1 cellular context compared by ENCODE assay signal in the genomic region with DNA sequence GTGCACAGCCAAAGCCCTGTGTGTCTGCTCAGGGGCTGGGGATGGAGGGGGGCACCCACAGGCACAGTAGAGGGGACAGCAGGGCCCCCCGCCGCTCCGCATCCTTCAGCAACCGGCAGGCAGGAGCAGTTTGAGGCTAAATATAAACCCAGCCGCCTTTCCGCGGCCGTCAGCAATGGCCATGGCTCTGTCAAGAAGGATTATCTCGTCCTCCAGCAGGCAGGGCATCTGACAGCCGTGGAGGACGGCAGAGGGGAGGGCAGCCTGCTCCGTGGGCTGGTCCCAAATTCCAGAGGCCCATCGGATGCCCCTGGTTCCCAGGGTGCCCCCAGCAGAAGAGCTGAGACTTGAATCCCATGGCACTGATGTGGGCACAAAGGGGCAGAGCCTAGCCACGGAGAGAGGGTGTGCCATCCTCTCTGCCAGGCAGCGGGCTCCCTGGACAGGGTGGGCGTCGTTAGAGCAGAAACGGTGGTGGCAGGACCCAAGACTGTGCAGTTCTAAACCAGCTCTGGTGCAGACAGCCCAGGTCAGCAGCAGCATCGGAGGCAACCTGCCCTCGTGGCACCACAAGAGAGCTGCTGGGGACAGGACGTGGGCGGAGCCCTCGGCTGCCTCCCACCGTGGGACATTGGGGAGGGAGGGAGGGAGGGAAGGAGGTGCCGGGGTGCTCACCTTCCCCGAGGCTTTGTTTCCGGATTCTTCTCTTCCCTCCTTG.
TF ChIP-seq lines count a peak whose summit lies in the region.

No MANE protein-coding gene starts in this region.

TF ChIP-seq in GM23338, 12 proteins besides CTCF, POLR2A, EP300 and RAD21 (continued from another document):
- TF ChIP-seq ZNF331 (CRISPR knock-in tag; IDR thresholded peaks at IDR 0.05; ENCODE audit: low read depth), result no peak
- TF ChIP-seq NANOG (IDR thresholded peaks at IDR 0.05; ENCODE audit: borderline replicate concordance), result no peak
- TF ChIP-seq CREB1 (CRISPR knock-in tag; IDR thresholded peaks at IDR 0.05; ENCODE audit: low read depth), result no peak
- TF ChIP-seq, protein P1, sequence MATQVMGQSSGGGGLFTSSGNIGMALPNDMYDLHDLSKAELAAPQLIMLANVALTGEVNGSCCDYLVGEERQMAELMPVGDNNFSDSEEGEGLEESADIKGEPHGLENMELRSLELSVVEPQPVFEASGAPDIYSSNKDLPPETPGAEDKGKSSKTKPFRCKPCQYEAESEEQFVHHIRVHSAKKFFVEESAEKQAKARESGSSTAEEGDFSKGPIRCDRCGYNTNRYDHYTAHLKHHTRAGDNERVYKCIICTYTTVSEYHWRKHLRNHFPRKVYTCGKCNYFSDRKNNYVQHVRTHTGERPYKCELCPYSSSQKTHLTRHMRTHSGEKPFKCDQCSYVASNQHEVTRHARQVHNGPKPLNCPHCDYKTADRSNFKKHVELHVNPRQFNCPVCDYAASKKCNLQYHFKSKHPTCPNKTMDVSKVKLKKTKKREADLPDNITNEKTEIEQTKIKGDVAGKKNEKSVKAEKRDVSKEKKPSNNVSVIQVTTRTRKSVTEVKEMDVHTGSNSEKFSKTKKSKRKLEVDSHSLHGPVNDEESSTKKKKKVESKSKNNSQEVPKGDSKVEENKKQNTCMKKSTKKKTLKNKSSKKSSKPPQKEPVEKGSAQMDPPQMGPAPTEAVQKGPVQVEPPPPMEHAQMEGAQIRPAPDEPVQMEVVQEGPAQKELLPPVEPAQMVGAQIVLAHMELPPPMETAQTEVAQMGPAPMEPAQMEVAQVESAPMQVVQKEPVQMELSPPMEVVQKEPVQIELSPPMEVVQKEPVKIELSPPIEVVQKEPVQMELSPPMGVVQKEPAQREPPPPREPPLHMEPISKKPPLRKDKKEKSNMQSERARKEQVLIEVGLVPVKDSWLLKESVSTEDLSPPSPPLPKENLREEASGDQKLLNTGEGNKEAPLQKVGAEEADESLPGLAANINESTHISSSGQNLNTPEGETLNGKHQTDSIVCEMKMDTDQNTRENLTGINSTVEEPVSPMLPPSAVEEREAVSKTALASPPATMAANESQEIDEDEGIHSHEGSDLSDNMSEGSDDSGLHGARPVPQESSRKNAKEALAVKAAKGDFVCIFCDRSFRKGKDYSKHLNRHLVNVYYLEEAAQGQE (IDR thresholded peaks at IDR 0.05; ENCODE audit: unreplicated experiment), result no peak
